In the genomic region with DNA sequence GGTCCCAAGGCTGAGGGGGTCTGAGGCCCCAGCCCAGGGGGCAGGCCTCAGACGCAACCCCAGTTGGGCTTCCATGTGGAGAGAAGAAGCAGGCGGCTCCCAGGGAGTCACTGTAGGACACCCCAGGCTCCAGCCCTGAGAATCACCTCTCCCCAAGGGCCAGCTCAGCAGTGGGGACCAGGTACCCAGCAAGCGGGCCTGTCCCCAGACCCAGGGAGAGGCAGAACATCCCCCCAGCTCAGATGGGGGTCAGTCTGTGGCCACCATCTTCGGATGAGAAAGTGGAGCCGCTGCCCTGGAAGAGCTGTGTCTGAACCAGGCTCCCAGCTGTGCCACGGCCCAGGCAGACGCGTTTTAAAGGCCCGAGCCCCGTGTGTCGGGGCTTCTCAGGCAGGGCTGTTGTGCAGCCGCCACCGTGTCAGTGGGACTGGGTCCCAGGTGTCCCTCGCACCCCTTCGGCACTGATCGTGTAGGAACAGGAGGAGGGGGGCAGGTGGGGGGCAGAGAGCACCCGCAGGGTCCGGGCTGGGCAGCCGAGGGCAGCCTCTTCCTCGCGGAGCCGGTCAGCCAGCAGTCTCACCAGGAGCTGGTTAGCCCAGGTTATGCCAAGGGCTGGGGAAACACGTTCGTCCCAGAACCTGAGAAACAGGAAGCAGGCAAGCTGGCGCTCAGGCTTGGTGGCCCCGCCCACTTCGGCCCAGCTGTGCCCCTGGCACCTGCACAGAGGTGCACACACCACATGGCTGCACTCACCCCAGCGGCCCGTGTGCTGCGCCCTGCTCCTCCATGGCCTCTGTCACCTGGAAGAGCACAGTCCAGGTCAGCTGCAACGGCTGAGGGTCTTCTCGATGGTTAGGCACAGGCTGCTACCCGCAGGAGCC, we compare ENCODE assay signal across 1 cellular context.
TF ChIP-seq lines count a peak whose summit lies in the region.

No MANE protein-coding gene starts in this region.

TF ChIP-seq in H1, 55 proteins besides CTCF, POLR2A, EP300 and RAD21 (continued from another document):
- TF ChIP-seq TEAD4 (IDR thresholded peaks at IDR 0.05; ENCODE audit: low read depth, low read length) (no peak), CREB1 (IDR thresholded peaks at IDR 0.05) (no peak), SP4 (IDR thresholded peaks at IDR 0.05; ENCODE audit: low read length) (no peak), JUN (IDR thresholded peaks at IDR 0.05; ENCODE audit: low read depth, low read length) (no peak), CHD1 (IDR thresholded peaks at IDR 0.05; ENCODE audit: low read depth, low read length) (no peak)
